ENCODE assay signal across 11 cellular contexts in genomic region chr17:18951941-18952842, GRCh38. TPM values are rescaled to one million over a fixed set of nuclear protein-coding genes. Genes with fewer than 3 reads are reported as not detected.
DNase-seq lines count a peak whose midpoint lies in the region; ATAC-seq and TF ChIP-seq lines count a peak whose summit lies in the region.
"Had no signal": no experiment of that assay in that cellular context is flagged by ENCODE, and none has a peak within 500 bp of the region (broad histone marks: within the 10 kb centered on the region; RNA-seq: fewer than 3 reads in every experiment).

Gene SLC5A10 (plus strand): TSS chr17:18952165. CDS start chr17:18952206, 41 bp downstream.

- no peak within 1 kb of the TSS for H3K56ac ChIP-seq in H9 (ENCODE audit: insufficient read length, low read depth, low read length)

- no peak within 1 kb of the TSS for H4K5ac ChIP-seq in H9 (ENCODE audit: insufficient read length, low read depth, low read length)

- H3K27ac Mint-ChIP-seq in H9: peak within 1 kb of the TSS in 1 of 3 experiments; percentile 52; a peak in 2 of 7 replicates
- no peak within 1 kb of the TSS for H3K27ac Mint-ChIP-seq in activated CD4-positive, alpha-beta memory T cell treated with anti-CD3 and anti-CD28 coated beads, Interleukin-2, amount 10 ng/mL, durations not matched to agents 7 days and 5 days

- no peak within 1 kb of the TSS for H3K4ac ChIP-seq in H9 (ENCODE audit: low read depth, low read length)

- no peak within 1 kb of the TSS for H2BK12ac ChIP-seq in H9 (ENCODE audit: insufficient read length, low read depth, low read length)

- no peak within 1 kb of the TSS for H2BK5ac ChIP-seq in H9 (ENCODE audit: insufficient read length, low read length)

- H2BK15ac ChIP-seq in H9 (ENCODE audit: low read depth, low read length): no peak within 1 kb of the TSS

- no peak within 1 kb of the TSS for H3K9ac ChIP-seq in H9 (ENCODE audit: extremely low read depth, insufficient read length, low read length)

- H3K9me3 Mint-ChIP-seq in H9: no peaks in the 10 kb centered on the region
- H3K9me3 Mint-ChIP-seq in activated CD4-positive, alpha-beta memory T cell treated with anti-CD3 and anti-CD28 coated beads, Interleukin-2, amount 10 ng/mL, durations not matched to agents 7 days and 5 days: no peaks in the 10 kb centered on the region
- H3K9me3 Mint-ChIP-seq: naive thymus-derived CD4-positive, alpha-beta T cell had no signal

- no peak within 1 kb of the TSS for H2AFZ ChIP-seq in H9 (ENCODE audit: low read length)

- H3K36me3 Mint-ChIP-seq in H9 (ENCODE audit: insufficient read depth in 1 of 3, low read depth in 3 of 3): no peaks in the 10 kb centered on the region; a peak in 1 of 7 replicates
- no peaks in the 10 kb centered on the region for H3K36me3 Mint-ChIP-seq in activated CD4-positive, alpha-beta memory T cell treated with anti-CD3 and anti-CD28 coated beads, Interleukin-2, amount 10 ng/mL, durations not matched to agents 7 days and 5 days (ENCODE audit: low read depth)

- no peak within 1 kb of the TSS for H3K23ac ChIP-seq in H9 (ENCODE audit: insufficient read length, low read depth, low read length)

- no peaks in the 10 kb centered on the region for H3K79me2 ChIP-seq in H9 (ENCODE audit: insufficient read depth, low read length)

- H3K27me3 Mint-ChIP-seq in H9 (ENCODE audit: low read depth): no peaks in the 10 kb centered on the region; the same call in 1 of the 2 replicates
- peaks cover 24% of the 10 kb centered on the region for H3K27me3 Mint-ChIP-seq in activated CD4-positive, alpha-beta memory T cell treated with anti-CD3 and anti-CD28 coated beads, Interleukin-2, amount 10 ng/mL, durations not matched to agents 7 days and 5 days

- H3K9me3 ChIP-seq in H9 (ENCODE audit: control insufficient read depth, low read depth, low read length) (no peaks in the 10 kb centered on the region), stomach (no peaks in the 10 kb centered on the region)

- no peak for TF ChIP-seq EP300 in stomach (IDR thresholded peaks at IDR 0.05)

- H3K4me1 Mint-ChIP-seq in H9: peaks cover 5 to 8% of the 10 kb centered on the region in 2 experiments; a peak in 2 of 4 replicates
- peaks cover 13% of the 10 kb centered on the region for H3K4me1 Mint-ChIP-seq in activated CD4-positive, alpha-beta memory T cell treated with anti-CD3 and anti-CD28 coated beads, Interleukin-2, amount 10 ng/mL, durations not matched to agents 7 days and 5 days

- no CpG with 5 or more reads among the region's 17 CpGs for WGBS in H9 (ENCODE audit: extremely low coverage, insufficient read length, low lambda C conversion rate)
- WGBS in stomach, 5 donors: 84 to 89% (median 87%) methylated on average over 16 to 17 of the region's 17 CpGs

- no peak within 1 kb of the TSS for H4K8ac ChIP-seq in H9 (replicated peaks; ENCODE audit: insufficient read length, low read depth, low read length)

- H3K18ac ChIP-seq in H9 (ENCODE audit: insufficient read length, low read depth, low read length): no peak within 1 kb of the TSS

- intact Hi-C loops in stomach (cut with DNase I; ENCODE audit: low total_unique reads): no loop called here

- H3K4me2 ChIP-seq in H9 (ENCODE audit: insufficient read depth, insufficient read length, low read length): no peak within 1 kb of the TSS

- H4K20me1 ChIP-seq in H9 (ENCODE audit: control insufficient read depth, insufficient read depth, insufficient read length): no peaks in the 10 kb centered on the region

- no peaks in the 10 kb centered on the region for H3K36me3 ChIP-seq in brain microvascular endothelial cell (replicated peaks)
- H3K36me3 ChIP-seq in stomach: no peaks in the 10 kb centered on the region

- DNase-seq in AG09319 (ENCODE audit: extremely low read depth, low read depth) (no peak), H9 (peak; percentile 70), brain microvascular endothelial cell (no peak), left lobe of liver (ENCODE audit: low spot score) (no peak), stomach (no peak), cerebellum (ENCODE audit: low spot score) (no peak)
- no peak for DNase-seq in activated CD4-positive, alpha-beta memory T cell treated with anti-CD3 and anti-CD28 coated beads, Interleukin-2, amount 10 ng/mL, durations not matched to agents 7 days and 5 days
- DNase-seq: hippocampal formation; naive thymus-derived CD4-positive, alpha-beta T cell; NK-92 treated with Interleukin-12 subunit alpha and Interleukin-12 subunit beta, amount 100 ng/mL, for 24 hours had no signal

- H3K4me3 Mint-ChIP-seq in H9: no peak within 1 kb of the TSS; a peak in 1 of 5 replicates
- H3K4me3 Mint-ChIP-seq in activated CD4-positive, alpha-beta memory T cell treated with anti-CD3 and anti-CD28 coated beads, Interleukin-2, amount 10 ng/mL, durations not matched to agents 7 days and 5 days: no peak within 1 kb of the TSS

- H3T11ph ChIP-seq in H9 (ENCODE audit: low read length): no peak within 1 kb of the TSS

- peak; percentile 71 for ATAC-seq in left lobe of liver
- no peak for ATAC-seq in GM18858 (IDR thresholded peaks at IDR 0.05; ENCODE audit: unreplicated experiment)
- ATAC-seq: naive thymus-derived CD4-positive, alpha-beta T cell had no signal

- H3K4me1 ChIP-seq in H9 (ENCODE audit: insufficient read depth, low read length) (no peaks in the 10 kb centered on the region), stomach (peaks cover 0 to 6% (median 0%) of the 10 kb centered on the region in 4 donors)

- H3K27me3 ChIP-seq in H9 (ENCODE audit: insufficient read depth, low read length): no peaks in the 10 kb centered on the region
- no peaks in the 10 kb centered on the region for H3K27me3 ChIP-seq in brain microvascular endothelial cell (replicated peaks)
- peaks cover 0 to 21% (median 3%) of the 10 kb centered on the region in 3 donors for H3K27me3 ChIP-seq in stomach

- CTCF ChIA-PET in activated CD4-positive, alpha-beta memory T cell treated with anti-CD3 and anti-CD28 coated beads, Interleukin-2, amount 10 ng/mL, durations not matched to agents 7 days and 5 days (lab: Charles Lee): no interaction called here

- POLR2A ChIA-PET in activated CD4-positive, alpha-beta memory T cell treated with anti-CD3 and anti-CD28 coated beads, Interleukin-2, amount 10 ng/mL, durations not matched to agents 7 days and 5 days (lab: Charles Lee): no interaction called here

- peak; percentile 7; the same call in 1 of the 2 replicates for TF ChIP-seq CTCF in AG09319 (IDR thresholded peaks at IDR 0.05; ENCODE audit: low read depth, low read length)
- TF ChIP-seq CTCF in H9 (conservative IDR thresholded peaks at IDR 0.05): peak; percentile 55
- peak; percentile 67 for TF ChIP-seq CTCF in brain microvascular endothelial cell (IDR thresholded peaks at IDR 0.05; ENCODE audit: low read depth, low read length, missing control alignments)
- peak in 1 of 7 experiments; percentile 8 for TF ChIP-seq CTCF in stomach (IDR thresholded peaks at IDR 0.05)

- H2BK120ac ChIP-seq in H9 (ENCODE audit: low read depth, low read length, poor library complexity, severe bottlenecking): no peak within 1 kb of the TSS

- in situ Hi-C loops in brain microvascular endothelial cell (cut with HindIII; ENCODE audit: low pct_ligation_motif_present, low sequenced_read_pairs): loop anchor here (25.0 kb wide), 1 partner anchor 90 kb away; the partner anchor contains the start of gene PRPSAP2

- H3K79me1 ChIP-seq in H9 (ENCODE audit: insufficient read depth, low read depth, low read length, poor library complexity, severe bottlenecking): no peaks in the 10 kb centered on the region

- H2BK20ac ChIP-seq in H9 (ENCODE audit: low read depth, low read length, poor library complexity, severe bottlenecking): no peak within 1 kb of the TSS

- H3K23me2 ChIP-seq in H9 (ENCODE audit: insufficient read length, low read depth, low read length, poor library complexity, severe bottlenecking): no peaks in the 10 kb centered on the region

- H3K27ac ChIP-seq in H9 (ENCODE audit: insufficient read length, low read depth, low read length) (no peak within 1 kb of the TSS), brain microvascular endothelial cell (no peak within 1 kb of the TSS), stomach (no peak within 1 kb of the TSS)

- no peak within 1 kb of the TSS for H2AK5ac ChIP-seq in H9 (ENCODE audit: insufficient read length, low read length)

- no peak within 1 kb of the TSS for H4K91ac ChIP-seq in H9 (ENCODE audit: insufficient read length, low read depth, low read length)

- TF ChIP-seq POLR2A in stomach (IDR thresholded peaks at IDR 0.05): no peak

- no peak within 1 kb of the TSS; the same call in 1 of the 2 replicates for H3K14ac ChIP-seq in H9 (ENCODE audit: insufficient read depth, low read length)

- no peak within 1 kb of the TSS for H3K4me3 ChIP-seq in brain microvascular endothelial cell (ENCODE audit: low read depth, low read length)
- no peak within 1 kb of the TSS for H3K4me3 ChIP-seq in stomach

RNA-seq across cellular contexts. Expression of gene SLC5A10, which starts in this region (rescaled TPM):
- total RNA-seq in H9 (2021) (not detected in 2 replicates), left lobe of liver (not detected), stomach (not detected), cerebellum (0.09 TPM)
- under 1 TPM; 0.06 to 0.46 (median 0.13) TPM for polyA plus RNA-seq in stomach
- total RNA-seq in activated CD4-positive, alpha-beta memory T cell treated with anti-CD3 and anti-CD28 coated beads, Interleukin-2, amount 10 ng/mL, durations not matched to agents 7 days and 5 days: not detected

Comparison
In these comparisons a context has a peak if more than half of its experiments do, and no peak if none do; other contexts are left out.
1. Peak in DNase-seq in H9; RNA of the gene not detected or under 1 TPM.
2. Peak in ATAC-seq in left lobe of liver; RNA of the gene not detected or under 1 TPM.